8 cellular contexts compared by ENCODE assay signal in the genomic region with DNA sequence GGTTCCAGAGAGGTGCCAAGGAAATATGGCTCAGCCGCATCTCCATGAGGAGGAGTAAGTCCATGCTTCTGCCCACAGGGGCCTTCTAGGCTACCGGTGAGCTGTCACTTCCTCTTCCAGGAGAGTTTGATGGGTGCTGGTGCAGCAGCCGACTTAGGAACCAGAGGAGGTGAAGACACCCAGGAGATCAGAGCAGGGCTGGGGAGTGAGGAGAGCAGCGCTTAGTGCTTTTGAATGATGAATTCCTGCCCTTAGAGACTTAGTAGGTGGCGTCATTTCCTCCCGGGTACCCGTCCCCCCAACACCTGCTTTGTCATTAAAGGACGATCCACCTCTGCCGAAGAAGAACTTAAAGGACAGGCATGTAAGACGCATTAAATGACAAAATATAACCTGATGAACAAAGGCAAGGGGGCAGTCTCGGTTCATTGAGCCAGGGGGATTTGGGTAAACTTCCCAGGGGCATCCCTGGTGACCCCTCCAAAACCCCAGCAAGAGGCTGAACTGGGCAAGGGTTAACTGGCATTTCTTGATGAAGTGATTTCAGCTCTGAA.
DNase-seq lines count a peak whose midpoint lies in the region; ATAC-seq, FAIRE-seq and TF ChIP-seq lines count a peak whose summit lies in the region.

No MANE protein-coding gene starts in this region.

- TF ChIP-seq CTCF in breast epithelium (IDR thresholded peaks at IDR 0.05) = no peak
- TF ChIP-seq CTCF in parathyroid adenoma (IDR thresholded peaks at IDR 0.05) = no peak

- ATAC-seq in GM18873 (IDR thresholded peaks at IDR 0.05; ENCODE audit: low FRiP score, unreplicated experiment) = no peak

- no peak overlapping the region for H3K4me2 ChIP-seq in parathyroid adenoma (ENCODE audit: low read length)

- peak overlapping the region; percentile 73 for H2AFZ ChIP-seq in parathyroid adenoma

- H3K4me3 ChIP-seq in breast epithelium (peak overlapping the region in 2 of 3 donors; percentile 58 to 67), parathyroid adenoma (ENCODE audit: low read depth, low read length) (no peak overlapping the region)

- DNase-seq in GM12891 (ENCODE audit: insufficient read length, low spot score) (no peak), Kasumi-1 (lab: John Stamatoyannopoulos, UW) (peak; percentile 30 to 54), breast epithelium (ENCODE audit: low spot score in 2 of 2) (no peak), occipital lobe (lab: John Stamatoyannopoulos, UW) (no peak), NCI-H446 (lab: John Stamatoyannopoulos, UW) (no peak), cerebellum (ENCODE audit: low spot score) (no peak)

- H3K9me3 ChIP-seq in breast epithelium = no peaks in the 10 kb centered on the region
- H3K9me3 ChIP-seq in parathyroid adenoma (ENCODE audit: control insufficient read depth, low read length) = no peaks in the 10 kb centered on the region

- peak; percentile 28; the same call in 1 of the 2 replicates for TF ChIP-seq POLR2A in GM12891 (IDR thresholded peaks at IDR 0.05; ENCODE audit: low read depth, low read length)
- TF ChIP-seq POLR2A in breast epithelium (IDR thresholded peaks at IDR 0.05) = no peak

- intact Hi-C loops in breast epithelium (cut with DNase I; ENCODE audit: low total_unique reads) = no loop called here

- no peaks in the 10 kb centered on the region for H3K79me2 ChIP-seq in parathyroid adenoma

- no peaks in the 10 kb centered on the region for H3K36me3 ChIP-seq in breast epithelium
- H3K36me3 ChIP-seq in parathyroid adenoma (ENCODE audit: control insufficient read depth, insufficient read depth, low read length) = no peaks in the 10 kb centered on the region

- peak overlapping the region; percentile 75 to 86 for H3K27ac ChIP-seq in breast epithelium
- peak overlapping the region; percentile 94 for H3K27ac ChIP-seq in parathyroid adenoma

- FAIRE-seq in GM12891 (lab: Jason Lieb, UNC) = peak; percentile 84

- H3K27me3 ChIP-seq in breast epithelium = no peaks in the 10 kb centered on the region
- H3K27me3 ChIP-seq in parathyroid adenoma (ENCODE audit: control insufficient read depth, insufficient read depth, low read length) = no peaks in the 10 kb centered on the region

- H3K4me1 ChIP-seq in breast epithelium (no peaks in the 10 kb centered on the region), parathyroid adenoma (peaks cover 74% of the 10 kb centered on the region)

- no peak overlapping the region for H3K9ac ChIP-seq in parathyroid adenoma

TF ChIP-seq in GM12891, 5 proteins besides CTCF, POLR2A, EP300 and RAD21:
- TF ChIP-seq TAF1 (IDR thresholded peaks at IDR 0.05; ENCODE audit: low read depth, low read length) (0 out of 2 replicates have a peak, but pooled peaks have one; percentile 43), POU2F2 (IDR thresholded peaks at IDR 0.05; ENCODE audit: low read depth, low read length) (no peak), POLR2AphosphoS5 (IDR thresholded peaks at IDR 0.05; ENCODE audit: low read depth, low read length) (no peak), SPI1 (IDR thresholded peaks at IDR 0.05; ENCODE audit: low read depth, low read length) (peak; percentile 60), PAX5 (IDR thresholded peaks at IDR 0.05; ENCODE audit: insufficient read depth, low read length, severe bottlenecking) (peak; percentile 26)

Comparison
In these comparisons a context has a peak if more than half of its experiments do, and no peak if none do; other contexts are left out.
1. DNase-seq: peak in Kasumi-1 (2 of 2); none in GM12891 (single experiment), breast epithelium (0 of 2), occipital lobe (single experiment), NCI-H446 (0 of 2) and cerebellum (single experiment).